Comparison of ENCODE assay signal across 22 cellular contexts in genomic region chr16:64489449-64489848, GRCh38.
"Had no signal": no experiment of that assay in that cellular context is flagged by ENCODE, and none has a peak within 500 bp of the region (broad histone marks: within the 10 kb centered on the region; RNA-seq: fewer than 3 reads in every experiment).

No MANE protein-coding gene starts in this region.

- DNase-seq: activated CD4-positive, alpha-beta memory T cell treated with anti-CD3 and anti-CD28 coated beads, Interleukin-2, amount 10 ng/mL, durations not matched to agents 7 days and 5 days; activated CD4-positive, alpha-beta T cell treated with anti-CD3 and anti-CD28 coated beads, Interleukin-2, amount 10 ng/mL, durations not matched to agents 24 days and 14 days; activated effector memory CD4-positive, alpha-beta T cell treated with Interleukin-2 at 50 U/mL for 16 hours; activated naive CD4-positive, alpha-beta T cell treated with anti-CD3 and anti-CD28 coated beads, Interleukin-2, amount 50 U/mL, for 16 hours; activated T-cell treated with anti-CD3 and anti-CD28 coated beads, Interleukin-2, amount 50 U/mL, for 72 hours; cerebellar nuclear complex; cortex of kidney; erythroblast; left ventricle myocardium superior; mammary epithelial cell; naive B cell; nucleus accumbens; small intestine; stimulated activated CD4-positive, alpha-beta T cell treated with anti-CD3 and anti-CD28 coated beads, Interleukin-15, amount 100 ng/mL, for 24 hours; stomach; T-cell had no signal

- ATAC-seq: activated CD4-positive, CD25-positive, alpha-beta regulatory T cell treated with anti-CD3 and anti-CD28 coated beads, Interleukin-2, amount 50 U/mL, for 24 hours; activated T-cell treated with anti-CD3 and anti-CD28 coated beads, Interleukin-2, amount 50 U/mL, for 72 hours; left ventricle myocardium superior; sciatic nerve; stimulated activated memory B cell treated with anti-CD40 and anti-IgM and Interleukin-4, amounts not matched to agents 10 μg/mL and 1 μg/mL and 100 μg/mL, for 72 hours; T-cell had no signal

- H3K4me3 ChIP-seq: ascending aorta, stomach, suprapubic skin, vagina had no signal
